ENCODE assay signal across 8 cellular contexts in genomic region chrX:71534773-71535544, GRCh38. TPM values are rescaled to one million over a fixed set of nuclear protein-coding genes. Genes with fewer than 3 reads are reported as not detected.
DNase-seq lines count a peak whose midpoint lies in the region; ATAC-seq, FAIRE-seq and TF ChIP-seq lines count a peak whose summit lies in the region.

No MANE protein-coding gene starts in this region.

- peak overlapping the region; percentile 100 for H3K27ac Mint-ChIP-seq in stimulated activated naive CD8-positive, alpha-beta T cell treated with anti-CD3 and anti-CD28 coated beads, Interleukin-15, Interleukin-2, amounts not matched to agents 100 ng/mL and 50 ng/mL, for 24 hours
- H3K27ac Mint-ChIP-seq in brain, result peak overlapping the region; percentile 90 to 99 (median 98)

- H3K36me3 Mint-ChIP-seq in stimulated activated naive CD8-positive, alpha-beta T cell treated with anti-CD3 and anti-CD28 coated beads, Interleukin-15, Interleukin-2, amounts not matched to agents 100 ng/mL and 50 ng/mL, for 24 hours (ENCODE audit: low read depth), result peaks cover 54% of the 10 kb centered on the region
- H3K36me3 Mint-ChIP-seq in brain, result peaks cover 14% of the 10 kb centered on the region

- H3K9me3 ChIP-seq in mononuclear cell (ENCODE audit: low read depth, low read length), result no peaks in the 10 kb centered on the region

- TF ChIP-seq POLR2A in GM12892 (IDR thresholded peaks at IDR 0.05; ENCODE audit: low read depth, low read length), result no peak

- no peak for ATAC-seq in stimulated activated naive CD8-positive, alpha-beta T cell treated with anti-CD3 and anti-CD28 coated beads, Interleukin-15, Interleukin-2, amounts not matched to agents 100 U/mL and 50 U/mL, for 24 hours
- ATAC-seq in GM21717 (IDR thresholded peaks at IDR 0.05; ENCODE audit: unreplicated experiment), result no peak

- H3K4me1 ChIP-seq in mononuclear cell (ENCODE audit: insufficient read depth, low read length), result peaks cover 43% of the 10 kb centered on the region

- no peak for TF ChIP-seq CTCF in brain (conservative IDR thresholded peaks at IDR 0.05)

- no peak for DNase-seq in stimulated activated naive CD8-positive, alpha-beta T cell treated with anti-CD3 and anti-CD28 coated beads, Interleukin-15, Interleukin-2, amounts not matched to agents 100 U/mL and 50 U/mL, for 24 hours
- DNase-seq in NCI-H1048 (lab: John Stamatoyannopoulos, UW) (no peak), NCI-H128 (lab: John Stamatoyannopoulos, UW; ENCODE audit: unreplicated experiment) (no peak), GM12892 (ENCODE audit: insufficient read length) (no peak)

- no peak for FAIRE-seq in GM12892 (lab: Jason Lieb, UNC)

- H3K4me1 Mint-ChIP-seq in stimulated activated naive CD8-positive, alpha-beta T cell treated with anti-CD3 and anti-CD28 coated beads, Interleukin-15, Interleukin-2, amounts not matched to agents 100 ng/mL and 50 ng/mL, for 24 hours (ENCODE audit: low read depth), result peaks cover 29% of the 10 kb centered on the region
- H3K4me1 Mint-ChIP-seq in brain, result peaks cover 43% of the 10 kb centered on the region

- H3K9me3 Mint-ChIP-seq in stimulated activated naive CD8-positive, alpha-beta T cell treated with anti-CD3 and anti-CD28 coated beads, Interleukin-15, Interleukin-2, amounts not matched to agents 100 ng/mL and 50 ng/mL, for 24 hours, result no peaks in the 10 kb centered on the region
- H3K9me3 Mint-ChIP-seq in brain, result peaks cover 0 to 15% (median 0%) of the 10 kb centered on the region in 5 experiments

- H3K4me3 ChIP-seq in mononuclear cell (ENCODE audit: low read length), result peak overlapping the region; percentile 99

- no peaks in the 10 kb centered on the region for H3K27me3 Mint-ChIP-seq in stimulated activated naive CD8-positive, alpha-beta T cell treated with anti-CD3 and anti-CD28 coated beads, Interleukin-15, Interleukin-2, amounts not matched to agents 100 ng/mL and 50 ng/mL, for 24 hours
- peaks cover 6% of the 10 kb centered on the region for H3K27me3 Mint-ChIP-seq in brain

- no peaks in the 10 kb centered on the region for H3K27me3 ChIP-seq in mononuclear cell (ENCODE audit: insufficient read depth, low read length)

- peak overlapping the region; percentile 97 for H3K4me3 Mint-ChIP-seq in stimulated activated naive CD8-positive, alpha-beta T cell treated with anti-CD3 and anti-CD28 coated beads, Interleukin-15, Interleukin-2, amounts not matched to agents 100 ng/mL and 50 ng/mL, for 24 hours
- peak overlapping the region; percentile 89 to 99 (median 96) for H3K4me3 Mint-ChIP-seq in brain

RNA-seq across cellular contexts. Expression of gene OGT, which starts 2.1 kb away (rescaled TPM):
- 24.4 TPM for polyA plus RNA-seq in brain (ENCODE audit: insufficient read depth, low read depth, low replicate concordance)
- total RNA-seq in mononuclear cell, result 323 TPM
- 86.4 TPM for polyA plus RNA-seq in GM12892 (2012; ENCODE audit: missing spikeins)

RNA-seq across cellular contexts. Expression of gene GCNA, which starts 43.3 kb away (rescaled TPM):
- 0.15 TPM for polyA plus RNA-seq in brain (ENCODE audit: insufficient read depth, low read depth, low replicate concordance)
- 1.5 TPM for total RNA-seq in mononuclear cell
- polyA plus RNA-seq in GM12892 (2012; ENCODE audit: missing spikeins), result 1.2 TPM
